In genomic region chr7:157470699-157471098, GRCh38 we compare ENCODE assay signal across 19 cellular contexts.
DNase-seq lines count a peak whose midpoint lies in the region; ATAC-seq and TF ChIP-seq lines count a peak whose summit lies in the region.
"Had no signal": no experiment of that assay in that cellular context is flagged by ENCODE, and none has a peak within 500 bp of the region (broad histone marks: within the 10 kb centered on the region; RNA-seq: fewer than 3 reads in every experiment).

No MANE protein-coding gene starts in this region.

- peaks cover 9% of the 10 kb centered on the region for H3K27me3 Mint-ChIP-seq in T-helper 1 cell treated with Interleukin-12 subunit alpha and Interleukin-12 subunit beta and Interleukin-4 antibody, amounts not matched to agents 30 μg/mL and 1 μg/mL, for 36 hours (ENCODE audit: low read depth)
- peaks cover 0 to 2% of the 10 kb centered on the region in 2 donors for H3K27me3 Mint-ChIP-seq in CD8-positive, alpha-beta memory T cell
- peaks cover 13% of the 10 kb centered on the region for H3K27me3 Mint-ChIP-seq in central memory CD8-positive, alpha-beta T cell
- peaks cover 63% of the 10 kb centered on the region for H3K27me3 Mint-ChIP-seq in progenitor cell of endocrine pancreas
- H3K27me3 Mint-ChIP-seq: activated CD4-positive, alpha-beta T cell treated with anti-CD3 and anti-CD28 coated beads for 36 hours had no signal

- no peak overlapping the region for H3K27ac ChIP-seq in CD8-positive, alpha-beta memory T cell (ENCODE audit: low read depth, low read length)
- H3K27ac ChIP-seq in osteoblast (ENCODE audit: low read depth, low read length) (no peak overlapping the region), gastroesophageal sphincter (no peak overlapping the region)
- H3K27ac ChIP-seq: 22Rv1, thyroid gland had no signal

- no peak for TF ChIP-seq POLR2A in gastroesophageal sphincter (IDR thresholded peaks at IDR 0.05)

- CTCF ChIA-PET in CD8-positive, alpha-beta memory T cell (lab: Charles Lee) = interaction anchor here (1.0 to 1.4 kb wide), 3 partner anchors 19 to 142 kb away, joined by 3 to 5 read pairs (median 3); no protein-coding TSS in a partner anchor

- H3K9me3 ChIP-seq in CD8-positive, alpha-beta memory T cell (ENCODE audit: low read length) = peaks cover 14% of the 10 kb centered on the region
- H3K9me3 ChIP-seq in osteoblast (ENCODE audit: low read depth, low read length) (peaks cover 2% of the 10 kb centered on the region), gastroesophageal sphincter (peaks cover 0 to 35% (median 0%) of the 10 kb centered on the region in 3 donors)
- H3K9me3 ChIP-seq: thyroid gland had no signal

- no peak for ATAC-seq in central memory CD8-positive, alpha-beta T cell (replicated peaks; ENCODE audit: extremely low read depth, poor library complexity, severe bottlenecking)
- ATAC-seq in gastroesophageal sphincter = no peak
- ATAC-seq: stimulated activated naive B cell treated with anti-CD40 and anti-IgM and Interleukin-4, amounts not matched to agents 10 μg/mL and 1 μg/mL and 100 μg/mL, for 72 hours had no signal

- no peaks in the 10 kb centered on the region for H3K27me3 ChIP-seq in CD8-positive, alpha-beta memory T cell (ENCODE audit: insufficient read depth, low read length, poor library complexity, severe bottlenecking)
- peaks cover 7% of the 10 kb centered on the region for H3K27me3 ChIP-seq in osteoblast (ENCODE audit: insufficient read depth, low read length)
- H3K27me3 ChIP-seq in gastroesophageal sphincter = peaks cover 47% of the 10 kb centered on the region
- H3K27me3 ChIP-seq: MG63, thyroid gland had no signal

- H3K4me1 Mint-ChIP-seq in T-helper 1 cell treated with Interleukin-12 subunit alpha and Interleukin-12 subunit beta and Interleukin-4 antibody, amounts not matched to agents 30 μg/mL and 1 μg/mL, for 36 hours (ENCODE audit: low read depth) = peaks cover 27% of the 10 kb centered on the region
- peaks cover 33 to 44% (median 39%) of the 10 kb centered on the region in 3 donors for H3K4me1 Mint-ChIP-seq in CD8-positive, alpha-beta memory T cell
- H3K4me1 Mint-ChIP-seq in central memory CD8-positive, alpha-beta T cell = peaks cover 23% of the 10 kb centered on the region
- H3K4me1 Mint-ChIP-seq in progenitor cell of endocrine pancreas (ENCODE audit: low read depth) = peaks cover 7% of the 10 kb centered on the region
- H3K4me1 Mint-ChIP-seq: endodermal cell; memory B cell; stimulated activated naive B cell treated with anti-CD40 and anti-IgM and Interleukin-4, amounts not matched to agents 10 μg/mL and 1 μg/mL and 100 μg/mL, for 72 hours had no signal

- H3K79me2 ChIP-seq in osteoblast (ENCODE audit: insufficient read depth, low read length) = no peaks in the 10 kb centered on the region

- POLR2A ChIA-PET in CD8-positive, alpha-beta memory T cell (lab: Charles Lee) = interaction anchor here (0.7 kb wide), 1 partner anchor 14 kb away, joined by 3 read pairs; no protein-coding TSS in a partner anchor

- no peaks in the 10 kb centered on the region for H3K36me3 ChIP-seq in CD8-positive, alpha-beta memory T cell (ENCODE audit: insufficient read depth, low read length)
- H3K36me3 ChIP-seq in osteoblast (ENCODE audit: insufficient read depth, low read length) (no peaks in the 10 kb centered on the region), gastroesophageal sphincter (no peaks in the 10 kb centered on the region)
- H3K36me3 ChIP-seq: MG63, thyroid gland had no signal

- peaks cover 27% of the 10 kb centered on the region for H3K9me3 Mint-ChIP-seq in T-helper 1 cell treated with Interleukin-12 subunit alpha and Interleukin-12 subunit beta and Interleukin-4 antibody, amounts not matched to agents 30 μg/mL and 1 μg/mL, for 36 hours
- peaks cover 5 to 25% (median 21%) of the 10 kb centered on the region in 5 donors for H3K9me3 Mint-ChIP-seq in CD8-positive, alpha-beta memory T cell
- H3K9me3 Mint-ChIP-seq in central memory CD8-positive, alpha-beta T cell = no peaks in the 10 kb centered on the region
- peaks cover 18% of the 10 kb centered on the region for H3K9me3 Mint-ChIP-seq in progenitor cell of endocrine pancreas (ENCODE audit: low read depth)

- peaks cover 34% of the 10 kb centered on the region for H3K36me3 Mint-ChIP-seq in T-helper 1 cell treated with Interleukin-12 subunit alpha and Interleukin-12 subunit beta and Interleukin-4 antibody, amounts not matched to agents 30 μg/mL and 1 μg/mL, for 36 hours (ENCODE audit: low read depth)
- peaks cover 2 to 22% (median 8%) of the 10 kb centered on the region in 3 donors for H3K36me3 Mint-ChIP-seq in CD8-positive, alpha-beta memory T cell
- H3K36me3 Mint-ChIP-seq in central memory CD8-positive, alpha-beta T cell (ENCODE audit: insufficient read depth) = peaks cover 3% of the 10 kb centered on the region
- peaks cover 7% of the 10 kb centered on the region for H3K36me3 Mint-ChIP-seq in progenitor cell of endocrine pancreas (ENCODE audit: insufficient read depth)

- H3K4me3 ChIP-seq in CD8-positive, alpha-beta memory T cell (ENCODE audit: low read length) = no peak overlapping the region
- H3K4me3 ChIP-seq in osteoblast (ENCODE audit: insufficient read depth, low read length) (no peak overlapping the region), gastroesophageal sphincter (no peak overlapping the region)
- H3K4me3 ChIP-seq: MG63, thyroid gland had no signal

- peak overlapping the region; percentile 78 for H3K27ac Mint-ChIP-seq in T-helper 1 cell treated with Interleukin-12 subunit alpha and Interleukin-12 subunit beta and Interleukin-4 antibody, amounts not matched to agents 30 μg/mL and 1 μg/mL, for 36 hours
- peak overlapping the region in 7 of 8 donors; percentile 2 to 95 (median 88) for H3K27ac Mint-ChIP-seq in CD8-positive, alpha-beta memory T cell
- peak overlapping the region; percentile 83 for H3K27ac Mint-ChIP-seq in central memory CD8-positive, alpha-beta T cell (ENCODE audit: low read depth)
- H3K27ac Mint-ChIP-seq in progenitor cell of endocrine pancreas = no peak overlapping the region
- H3K27ac Mint-ChIP-seq: activated CD4-positive, alpha-beta T cell treated with anti-CD3 and anti-CD28 coated beads for 36 hours; endodermal cell; memory B cell; stimulated activated naive B cell treated with anti-CD40 and anti-IgM and Interleukin-4, amounts not matched to agents 10 μg/mL and 1 μg/mL and 100 μg/mL, for 72 hours had no signal

- peaks cover 32% of the 10 kb centered on the region for H3K4me1 ChIP-seq in CD8-positive, alpha-beta memory T cell (ENCODE audit: insufficient read depth, low read length)
- H3K4me1 ChIP-seq in osteoblast (ENCODE audit: insufficient read depth, low read length) = no peaks in the 10 kb centered on the region
- H3K4me1 ChIP-seq in gastroesophageal sphincter = peaks cover 0 to 3% (median 0%) of the 10 kb centered on the region in 3 donors
- H3K4me1 ChIP-seq: thyroid gland had no signal

- no peak overlapping the region for H2AFZ ChIP-seq in osteoblast (ENCODE audit: low read length)

- no peaks in the 10 kb centered on the region for H4K20me1 ChIP-seq in osteoblast (ENCODE audit: insufficient read depth, low read length)

- no peak overlapping the region for H3K4me2 ChIP-seq in osteoblast (ENCODE audit: insufficient read depth, low read length)
- H3K4me2 ChIP-seq: SK-N-SH had no signal

- TF ChIP-seq EP300 in gastroesophageal sphincter (IDR thresholded peaks at IDR 0.05) = no peak

- TF ChIP-seq CTCF in osteoblast (IDR thresholded peaks at IDR 0.05; ENCODE audit: extremely low read depth, low read depth, low read length) (no peak), progenitor cell of endocrine pancreas (IDR thresholded peaks at IDR 0.05; ENCODE audit: unreplicated experiment) (no peak), gastroesophageal sphincter (IDR thresholded peaks at IDR 0.05) (no peak)

- DNase-seq in T-helper 1 cell (no peak), osteoblast (ENCODE audit: insufficient read length, low spot score, missing footprints) (peak; percentile 51), AG08396 (ENCODE audit: low spot score) (no peak), progenitor cell of endocrine pancreas (ENCODE audit: low spot score, unreplicated experiment) (no peak)
- DNase-seq in CD8-positive, alpha-beta memory T cell = no peak
- no peak for DNase-seq in central memory CD8-positive, alpha-beta T cell (ENCODE audit: low spot score in 2 of 2)
- DNase-seq: MG63; NCI-H1436; NCI-H510A treated with DMSO at 0.1 percent for 48 hours; NK-92 treated with Interleukin-12 subunit alpha and Interleukin-12 subunit beta, amount 100 ng/mL, for 24 hours; SK-N-SH; stimulated activated naive B cell treated with anti-CD40 and anti-IgM and Interleukin-4, amounts not matched to agents 10 μg/mL and 1 μg/mL and 100 μg/mL, for 72 hours; thyroid gland had no signal

- H3K4me3 Mint-ChIP-seq in T-helper 1 cell treated with Interleukin-12 subunit alpha and Interleukin-12 subunit beta and Interleukin-4 antibody, amounts not matched to agents 30 μg/mL and 1 μg/mL, for 36 hours = peak overlapping the region; percentile 26
- H3K4me3 Mint-ChIP-seq in CD8-positive, alpha-beta memory T cell = peak overlapping the region in 5 of 7 donors; percentile 10 to 64 (median 54)
- peak overlapping the region; percentile 39 for H3K4me3 Mint-ChIP-seq in central memory CD8-positive, alpha-beta T cell
- H3K4me3 Mint-ChIP-seq in progenitor cell of endocrine pancreas (ENCODE audit: low read depth) = no peak overlapping the region
- H3K4me3 Mint-ChIP-seq: activated CD4-positive, alpha-beta T cell treated with anti-CD3 and anti-CD28 coated beads for 36 hours; endodermal cell; memory B cell; stimulated activated naive B cell treated with anti-CD40 and anti-IgM and Interleukin-4, amounts not matched to agents 10 μg/mL and 1 μg/mL and 100 μg/mL, for 72 hours had no signal

- WGBS in gastroesophageal sphincter (ENCODE audit: low coverage in 1 of 2), 2 donors = 71 to 83% methylated on average over 2 to 5 of the region's 17 CpGs
